In genomic region chr13:106550570-106551135, GRCh38 we compare ENCODE assay signal across 23 cellular contexts. TPM values are rescaled to one million over a fixed set of nuclear protein-coding genes. Genes with fewer than 3 reads are reported as not detected.
DNase-seq lines count a peak whose midpoint lies in the region; ATAC-seq, FAIRE-seq and TF ChIP-seq lines count a peak whose summit lies in the region.
"Had no signal": no experiment of that assay in that cellular context is flagged by ENCODE, and none has a peak within 500 bp of the region (broad histone marks: within the 10 kb centered on the region; RNA-seq: fewer than 3 reads in every experiment).

No MANE protein-coding gene starts in this region.

- no peak for DNase-seq in activated CD8-positive, alpha-beta T cell treated with anti-CD3 and anti-CD28 coated beads for 36 hours
- DNase-seq in activated CD8-positive, alpha-beta T cell treated with anti-CD3 and anti-CD28 coated beads, Interleukin-2, amount 10 ng/mL, durations not matched to agents 7 days and 5 days, result no peak
- DNase-seq in H54 (ENCODE audit: insufficient read length, low spot score) (no peak), chondrocyte (ENCODE audit: low spot score) (no peak), memory B cell (ENCODE audit: low spot score in 2 of 2) (no peak), T1000 (lab: John Stamatoyannopoulos, UW) (no peak)
- no peak for DNase-seq in stimulated activated CD8-positive, alpha-beta memory T cell treated with anti-CD3 and anti-CD28 coated beads, Interleukin-4, amount 100 ng/mL, for 48 hours
- DNase-seq: activated CD4-positive, alpha-beta T cell treated with anti-CD3 and anti-CD28 coated beads for 48 hours; adrenal gland; colonic mucosa; DMS153; endodermal cell; islet precursor cell; lower lobe of right lung; NCI-H1694; NCI-H2171; NCI-H524 treated with DMSO at 0.1 percent for 48 hours; Peyer's patch had no signal

- intact Hi-C loops in activated CD8-positive, alpha-beta T cell treated with anti-CD3 and anti-CD28 coated beads for 36 hours (cut with micrococcal nuclease), result no loop called here

- peaks cover 54% of the 10 kb centered on the region for H3K36me3 Mint-ChIP-seq in activated CD8-positive, alpha-beta T cell treated with anti-CD3 and anti-CD28 coated beads for 36 hours (ENCODE audit: low read depth)
- peaks cover 47% of the 10 kb centered on the region for H3K36me3 Mint-ChIP-seq in activated CD8-positive, alpha-beta T cell treated with anti-CD3 and anti-CD28 coated beads, Interleukin-2, amount 10 ng/mL, durations not matched to agents 7 days and 5 days (ENCODE audit: low read depth)
- H3K36me3 Mint-ChIP-seq in chondrocyte (ENCODE audit: low read depth) (peaks cover 17% of the 10 kb centered on the region), memory B cell (peaks cover 25% of the 10 kb centered on the region)

- CTCF ChIA-PET in activated CD8-positive, alpha-beta T cell treated with anti-CD3 and anti-CD28 coated beads for 36 hours (lab: Charles Lee), result interaction anchor here (1.0 to 1.5 kb wide), 2 partner anchors 14 to 69 kb away, joined by 4 to 5 read pairs; partner anchors contain the start of gene EFNB2
- CTCF ChIA-PET in activated CD8-positive, alpha-beta T cell treated with anti-CD3 and anti-CD28 coated beads, Interleukin-2, amount 10 ng/mL, durations not matched to agents 7 days and 5 days (lab: Charles Lee), result interaction anchor here (0.9 kb wide), 2 partner anchors 9 to 367 kb away, joined by 3 read pairs; no protein-coding TSS in a partner anchor

- peak overlapping the region; percentile 30 for H3K27ac Mint-ChIP-seq in activated CD8-positive, alpha-beta T cell treated with anti-CD3 and anti-CD28 coated beads for 36 hours
- no peak overlapping the region for H3K27ac Mint-ChIP-seq in activated CD8-positive, alpha-beta T cell treated with anti-CD3 and anti-CD28 coated beads, Interleukin-2, amount 10 ng/mL, durations not matched to agents 7 days and 5 days
- H3K27ac Mint-ChIP-seq in chondrocyte (ENCODE audit: unreplicated experiment), result peak overlapping the region; percentile 4
- H3K27ac Mint-ChIP-seq in memory B cell, result peak overlapping the region; percentile 1
- H3K27ac Mint-ChIP-seq: endodermal cell had no signal

- no peak for TF ChIP-seq POLR2A in H54 (IDR thresholded peaks at IDR 0.05; ENCODE audit: low read depth, low read length)

- TF ChIP-seq CTCF in activated CD8-positive, alpha-beta T cell treated with anti-CD3 and anti-CD28 coated beads for 36 hours (IDR thresholded peaks at IDR 0.05), result no peak
- no peak for TF ChIP-seq CTCF in chondrocyte (IDR thresholded peaks at IDR 0.05)

- no peak overlapping the region for H3K4me3 Mint-ChIP-seq in activated CD8-positive, alpha-beta T cell treated with anti-CD3 and anti-CD28 coated beads for 36 hours
- no peak overlapping the region for H3K4me3 Mint-ChIP-seq in activated CD8-positive, alpha-beta T cell treated with anti-CD3 and anti-CD28 coated beads, Interleukin-2, amount 10 ng/mL, durations not matched to agents 7 days and 5 days
- H3K4me3 Mint-ChIP-seq in chondrocyte (ENCODE audit: unreplicated experiment), result no peak overlapping the region
- H3K4me3 Mint-ChIP-seq in memory B cell, result no peak overlapping the region
- H3K4me3 Mint-ChIP-seq: endodermal cell, GM23338 had no signal

- peak; percentile 91 for FAIRE-seq in H54 (lab: Jason Lieb, UNC)
- FAIRE-seq: frontal cortex, HTR-8/SVneo had no signal

- POLR2A ChIA-PET in activated CD8-positive, alpha-beta T cell treated with anti-CD3 and anti-CD28 coated beads for 36 hours (lab: Charles Lee), result interaction anchor here (0.9 kb wide), 1 partner anchor 17 kb away, joined by 3 read pairs; the partner anchor contains the start of gene ARGLU1
- POLR2A ChIA-PET in activated CD8-positive, alpha-beta T cell treated with anti-CD3 and anti-CD28 coated beads, Interleukin-2, amount 10 ng/mL, durations not matched to agents 7 days and 5 days (lab: Charles Lee), result no interaction called here

- no peaks in the 10 kb centered on the region for H3K27me3 Mint-ChIP-seq in activated CD8-positive, alpha-beta T cell treated with anti-CD3 and anti-CD28 coated beads for 36 hours
- no peaks in the 10 kb centered on the region for H3K27me3 Mint-ChIP-seq in activated CD8-positive, alpha-beta T cell treated with anti-CD3 and anti-CD28 coated beads, Interleukin-2, amount 10 ng/mL, durations not matched to agents 7 days and 5 days (ENCODE audit: low read depth)
- H3K27me3 Mint-ChIP-seq in chondrocyte (ENCODE audit: low read depth) (no peaks in the 10 kb centered on the region), memory B cell (no peaks in the 10 kb centered on the region)
- H3K27me3 Mint-ChIP-seq: progenitor cell of endocrine pancreas had no signal

- no peak for ATAC-seq in activated CD8-positive, alpha-beta T cell treated with anti-CD3 and anti-CD28 coated beads for 36 hours
- ATAC-seq in activated CD8-positive, alpha-beta T cell treated with anti-CD3 and anti-CD28 coated beads, Interleukin-2, amount 10 ng/mL, durations not matched to agents 7 days and 5 days, result no peak
- ATAC-seq in memory B cell (ENCODE audit: low read depth) (no peak), GM19324 (IDR thresholded peaks at IDR 0.05; ENCODE audit: low FRiP score, unreplicated experiment) (no peak)
- ATAC-seq: GM23338, lower lobe of right lung had no signal

- H3K4me1 Mint-ChIP-seq in activated CD8-positive, alpha-beta T cell treated with anti-CD3 and anti-CD28 coated beads for 36 hours (ENCODE audit: low read depth), result peaks cover 42% of the 10 kb centered on the region
- H3K4me1 Mint-ChIP-seq in activated CD8-positive, alpha-beta T cell treated with anti-CD3 and anti-CD28 coated beads, Interleukin-2, amount 10 ng/mL, durations not matched to agents 7 days and 5 days (ENCODE audit: low read depth), result peaks cover 14% of the 10 kb centered on the region
- H3K4me1 Mint-ChIP-seq in chondrocyte (ENCODE audit: low read depth) (peaks cover 22% of the 10 kb centered on the region), memory B cell (peaks cover 20% of the 10 kb centered on the region)
- H3K4me1 Mint-ChIP-seq: endodermal cell had no signal

- no peaks in the 10 kb centered on the region for H3K9me3 Mint-ChIP-seq in activated CD8-positive, alpha-beta T cell treated with anti-CD3 and anti-CD28 coated beads for 36 hours
- no peaks in the 10 kb centered on the region for H3K9me3 Mint-ChIP-seq in activated CD8-positive, alpha-beta T cell treated with anti-CD3 and anti-CD28 coated beads, Interleukin-2, amount 10 ng/mL, durations not matched to agents 7 days and 5 days (ENCODE audit: insufficient read depth)
- H3K9me3 Mint-ChIP-seq in chondrocyte (ENCODE audit: low read depth) (no peaks in the 10 kb centered on the region), memory B cell (no peaks in the 10 kb centered on the region)
- H3K9me3 Mint-ChIP-seq: endodermal cell, GM23338 had no signal

RNA-seq across cellular contexts. Expression of gene EFNB2, which starts 15.2 kb away (rescaled TPM):
- total RNA-seq in activated CD8-positive, alpha-beta T cell treated with anti-CD3 and anti-CD28 coated beads for 36 hours, result under 1 TPM; 0.11 to 0.20 TPM
- under 1 TPM; 0.08 to 0.16 TPM for total RNA-seq in activated CD8-positive, alpha-beta T cell treated with anti-CD3 and anti-CD28 coated beads, Interleukin-2, amount 10 ng/mL, durations not matched to agents 7 days and 5 days
- total RNA-seq in chondrocyte, result 36.6 to 54.2 TPM (median 37.1 TPM) in 3 replicates

RNA-seq across cellular contexts. Expression of gene ARGLU1, which starts 17.3 kb away (rescaled TPM):
- total RNA-seq in activated CD8-positive, alpha-beta T cell treated with anti-CD3 and anti-CD28 coated beads for 36 hours, result 10 to 100 TPM; 89.2 to 91.8 TPM
- total RNA-seq in activated CD8-positive, alpha-beta T cell treated with anti-CD3 and anti-CD28 coated beads, Interleukin-2, amount 10 ng/mL, durations not matched to agents 7 days and 5 days, result 10 to 100 TPM; 86.6 to 97.0 TPM
- total RNA-seq in chondrocyte, result 48.5 to 55.6 TPM (median 51.6 TPM) in 3 replicates

Comparison
In these comparisons a context has a peak if more than half of its experiments do, and no peak if none do; other contexts are left out.
1. RNA of gene EFNB2, which starts 15.2 kb away (total RNA-seq): 36.6 to 54.2 TPM in chondrocyte; 0.11 to 0.20 TPM in activated CD8-positive, alpha-beta T cell treated with anti-CD3 and anti-CD28 coated beads for 36 hours and 0.08 to 0.16 TPM in activated CD8-positive, alpha-beta T cell treated with anti-CD3 and anti-CD28 coated beads, Interleukin-2, amount 10 ng/mL, durations not matched to agents 7 days and 5 days; every median in the first group is over 10 times any median in the second.